Comparison of ENCODE assay signal across 20 cellular contexts in the genomic region with DNA sequence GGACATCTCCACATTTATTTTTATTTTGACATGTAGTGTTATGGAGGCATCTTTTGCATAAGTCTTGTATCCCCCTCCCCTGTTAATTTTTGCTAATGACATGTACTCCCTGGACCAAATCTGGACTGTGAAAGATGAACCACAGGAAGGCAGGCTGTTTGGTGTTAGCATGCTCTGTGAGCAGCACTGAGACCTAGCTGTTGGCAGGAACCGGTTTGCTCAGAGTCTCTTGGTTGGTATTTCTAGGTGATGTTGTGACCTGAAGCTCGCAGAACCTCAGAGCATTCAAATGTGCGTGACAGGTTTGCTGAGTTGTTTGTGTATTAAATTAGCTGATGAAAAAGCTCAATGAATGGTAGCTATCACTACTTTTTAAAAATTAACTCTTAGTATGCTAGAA.
"Had no signal": no experiment of that assay in that cellular context is flagged by ENCODE, and none has a peak within 500 bp of the region (broad histone marks: within the 10 kb centered on the region; RNA-seq: fewer than 3 reads in every experiment).

No MANE protein-coding gene starts in this region.

- H3K4me3 Mint-ChIP-seq: activated B cell treated with CpG ODN at 0.5 μM for 24 hours; activated CD4-positive, alpha-beta T cell treated with anti-CD3 and anti-CD28 coated beads, Interleukin-2, amount 10 ng/mL, durations not matched to agents 24 days and 14 days; naive thymus-derived CD8-positive, alpha-beta T cell had no signal

- H3K27ac Mint-ChIP-seq: activated B cell treated with CpG ODN at 0.5 μM for 24 hours had no signal

- H3K27me3 Mint-ChIP-seq: activated B cell treated with CpG ODN at 0.5 μM for 24 hours; activated CD4-positive, alpha-beta T cell treated with anti-CD3 and anti-CD28 coated beads, Interleukin-2, amount 10 ng/mL, durations not matched to agents 24 days and 14 days; naive thymus-derived CD8-positive, alpha-beta T cell had no signal

- H3K27me3 ChIP-seq: ascending aorta, breast epithelium, dorsolateral prefrontal cortex, gastroesophageal sphincter, SJSA1, upper lobe of left lung had no signal

- H3K9me3 Mint-ChIP-seq: activated B cell treated with CpG ODN at 0.5 μM for 24 hours; activated CD4-positive, alpha-beta T cell treated with anti-CD3 and anti-CD28 coated beads, Interleukin-2, amount 10 ng/mL, durations not matched to agents 24 days and 14 days; naive thymus-derived CD8-positive, alpha-beta T cell had no signal

- H3K4me3 ChIP-seq: ascending aorta, breast epithelium, dorsolateral prefrontal cortex, gastroesophageal sphincter, mucosa of descending colon, SJSA1, upper lobe of left lung had no signal

- H3K9me3 ChIP-seq: ascending aorta, breast epithelium, gastroesophageal sphincter, mucosa of descending colon, SJSA1, upper lobe of left lung had no signal

- ATAC-seq: gastroesophageal sphincter; mucosa of descending colon; naive thymus-derived CD8-positive, alpha-beta T cell; stimulated activated naive CD8-positive, alpha-beta T cell treated with anti-CD3 and anti-CD28 coated beads, Interleukin-15, Interleukin-2, amounts not matched to agents 100 U/mL and 50 U/mL, for 24 hours had no signal

- H3K4me1 Mint-ChIP-seq: activated B cell treated with CpG ODN at 0.5 μM for 24 hours had no signal

- FAIRE-seq: islet of Langerhans, small intestine, TTC549 had no signal

- DNase-seq: activated B cell treated with CpG ODN at 0.5 μM for 24 hours; activated CD4-positive, alpha-beta T cell treated with anti-CD3 and anti-CD28 coated beads, Interleukin-2, amount 10 ng/mL, durations not matched to agents 24 days and 14 days; activated effector memory CD4-positive, alpha-beta T cell treated with Interleukin-2 at 50 U/mL for 16 hours; dorsolateral prefrontal cortex; mammary epithelial cell; mucosa of descending colon; naive thymus-derived CD8-positive, alpha-beta T cell; posterior cingulate gyrus; small intestine; stimulated activated CD4-positive, alpha-beta T cell treated with anti-CD3 and anti-CD28 coated beads, Interleukin-4, amount 100 ng/mL, for 4 hours; stimulated activated CD8-positive, alpha-beta memory T cell treated with anti-CD3 and anti-CD28 coated beads, Interleukin-4, amount 100 ng/mL, for 48 hours; stimulated activated naive CD8-positive, alpha-beta T cell treated with anti-CD3 and anti-CD28 coated beads, Interleukin-15, Interleukin-2, amounts not matched to agents 100 U/mL and 50 U/mL, for 24 hours; T-helper 2 cell; upper lobe of left lung had no signal

- H3K36me3 ChIP-seq: breast epithelium had no signal

- H3K4me1 ChIP-seq: ascending aorta, breast epithelium, SJSA1, upper lobe of left lung had no signal

- H3K27ac ChIP-seq: ascending aorta, breast epithelium, gastroesophageal sphincter, SJSA1, upper lobe of left lung had no signal
